10 cellular contexts compared by ENCODE assay signal in the genomic region with DNA sequence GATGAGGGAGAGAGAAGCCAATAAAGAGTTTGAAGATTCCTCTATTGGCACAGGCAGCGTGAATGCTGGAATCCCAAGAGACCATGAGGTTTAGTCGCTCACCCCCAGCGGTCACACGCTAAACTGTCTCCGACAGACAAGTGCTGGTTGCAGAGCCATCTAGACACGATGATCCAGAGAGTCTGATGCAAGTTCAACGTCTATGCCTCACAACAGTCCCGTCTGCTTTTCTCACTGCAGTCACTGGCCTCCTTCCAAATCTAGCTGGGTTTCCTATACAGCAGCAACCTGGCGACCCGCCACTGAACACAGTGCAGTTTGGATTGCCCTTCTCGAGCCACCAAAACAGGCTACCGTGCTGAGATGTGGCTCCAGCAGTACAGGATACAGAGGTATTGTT.
DNase-seq lines count a peak whose midpoint lies in the region; ATAC-seq and TF ChIP-seq lines count a peak whose summit lies in the region.
"Had no signal": no experiment of that assay in that cellular context is flagged by ENCODE, and none has a peak within 500 bp of the region (broad histone marks: within the 10 kb centered on the region; RNA-seq: fewer than 3 reads in every experiment).

No MANE protein-coding gene starts in this region.

- no peak overlapping the region for H3K4me3 ChIP-seq in cardiac fibroblast (replicated peaks in 1 of 2; ENCODE audit: low read depth in 2 of 2, low read length in 2 of 2)

- H3K27me3 Mint-ChIP-seq in glutamatergic neuron (ENCODE audit: unreplicated experiment), result peaks cover 2% of the 10 kb centered on the region

- no peaks in the 10 kb centered on the region for H3K9me3 Mint-ChIP-seq in glutamatergic neuron (ENCODE audit: unreplicated experiment)
- H3K9me3 Mint-ChIP-seq: central memory CD8-positive, alpha-beta T cell; mesothelial cell of epicardium had no signal

- H3K36me3 Mint-ChIP-seq in glutamatergic neuron (ENCODE audit: unreplicated experiment), result no peaks in the 10 kb centered on the region

- H3K4me1 Mint-ChIP-seq in glutamatergic neuron (ENCODE audit: low read depth, unreplicated experiment), result peaks cover under 1% of the 10 kb centered on the region

- TF ChIP-seq CTCF in cardiac fibroblast (IDR thresholded peaks at IDR 0.05; ENCODE audit: low read depth, low read length), result peak; percentile 15
- TF ChIP-seq CTCF in glutamatergic neuron (IDR thresholded peaks at IDR 0.05; ENCODE audit: partially characterized antibody, unreplicated experiment), result no peak

- no peak overlapping the region for H3K27ac Mint-ChIP-seq in glutamatergic neuron (ENCODE audit: unreplicated experiment)
- H3K27ac Mint-ChIP-seq: mesothelial cell of epicardium had no signal

- no peak overlapping the region for H3K4me3 Mint-ChIP-seq in glutamatergic neuron (ENCODE audit: unreplicated experiment)
- H3K4me3 Mint-ChIP-seq: central memory CD8-positive, alpha-beta T cell; mesothelial cell of epicardium had no signal

- peak; percentile 54 for ATAC-seq in GM19372 (IDR thresholded peaks at IDR 0.05; ENCODE audit: low read depth, unreplicated experiment)
- peak; percentile 35 for ATAC-seq in HG03558 (IDR thresholded peaks at IDR 0.05; ENCODE audit: extremely low read depth, unreplicated experiment)

- peak; percentile 72 for DNase-seq in Ammon's horn (ENCODE audit: low spot score)
- DNase-seq in cardiac fibroblast (ENCODE audit: low read depth in 2 of 2), result peak; percentile 82 to 90
- no peak for DNase-seq in NCI-H2227 treated with DMSO at 0.1 percent for 48 hours (lab: John Stamatoyannopoulos, UW)
- DNase-seq in NCI-H748 treated with DMSO at 0.1 percent for 48 hours (lab: John Stamatoyannopoulos, UW), result no peak
- DNase-seq in glutamatergic neuron, result no peak
- no peak for DNase-seq in NCI-H526 treated with DMSO at 0.1 percent for 48 hours (lab: John Stamatoyannopoulos, UW)

Comparison
In these comparisons a context has a peak if more than half of its experiments do, and no peak if none do; other contexts are left out.
1. DNase-seq: peak in Ammon's horn (single experiment) and cardiac fibroblast (2 of 2); none in NCI-H2227 treated with DMSO at 0.1 percent for 48 hours (single experiment), NCI-H748 treated with DMSO at 0.1 percent for 48 hours (single experiment), glutamatergic neuron (single experiment) and NCI-H526 treated with DMSO at 0.1 percent for 48 hours (single experiment).